In genomic region chr1:232305020-232305419, GRCh38 we compare ENCODE assay signal across 22 cellular contexts.
DNase-seq lines count a peak whose midpoint lies in the region; ATAC-seq and TF ChIP-seq lines count a peak whose summit lies in the region.
"Had no signal": no experiment of that assay in that cellular context is flagged by ENCODE, and none has a peak within 500 bp of the region (broad histone marks: within the 10 kb centered on the region; RNA-seq: fewer than 3 reads in every experiment).

No MANE protein-coding gene starts in this region.

- peak; percentile 93 for DNase-seq in DMS53 (lab: John Stamatoyannopoulos, UW)
- DNase-seq in NCI-H128 (lab: John Stamatoyannopoulos, UW; ENCODE audit: unreplicated experiment): peak; percentile 59
- DNase-seq in NCI-H69 (lab: John Stamatoyannopoulos, UW): peak; percentile 63
- DNase-seq in left lung: peak in 1 of 2 donors; percentile 46
- DNase-seq in SIG-M5 treated with dmso at 0.1 percent for 504 hours (lab: John Stamatoyannopoulos, UW; ENCODE audit: unreplicated experiment): no peak
- no peak for DNase-seq in NCI-H226
- DNase-seq: activated CD4-positive, alpha-beta T cell treated with anti-CD3 and anti-CD28 coated beads, Interleukin-2, amount 10 ng/mL, durations not matched to agents 7 days and 5 days; CD4-positive, CD25-positive, alpha-beta regulatory T cell; gastrocnemius medialis; KBM-7; mesenchymal stem cell; naive thymus-derived CD4-positive, alpha-beta T cell; NCI-H446 treated with DMSO at 0.1 percent for 48 hours; stimulated activated CD4-positive, alpha-beta T cell treated with anti-CD3 and anti-CD28 coated beads, Interleukin-4, amount 100 ng/mL, for 24 hours; stimulated activated naive CD4-positive, alpha-beta T cell treated with Interleukin-2 at 50 U/mL for 16 hours had no signal

- no peak overlapping the region for H3K4me3 ChIP-seq in left lung
- H3K4me3 ChIP-seq: ascending aorta, esophagus muscularis mucosa, gastrocnemius medialis, right atrium auricular region had no signal

- no peak overlapping the region for H3K27ac ChIP-seq in left lung
- H3K27ac ChIP-seq: ascending aorta, esophagus muscularis mucosa, right atrium auricular region had no signal

- H3K9me3 ChIP-seq in left lung: no peaks in the 10 kb centered on the region
- H3K9me3 ChIP-seq: ascending aorta, esophagus muscularis mucosa, gastrocnemius medialis, right atrium auricular region had no signal

- TF ChIP-seq CTCF in left lung (IDR thresholded peaks at IDR 0.05): no peak

- intact Hi-C loops in left lung (cut with DNase I): no loop called here

- no peaks in the 10 kb centered on the region for H3K36me3 ChIP-seq in left lung
- H3K36me3 ChIP-seq: ascending aorta, esophagus muscularis mucosa, gastrocnemius medialis, right atrium auricular region had no signal

- peaks cover 0 to 4% of the 10 kb centered on the region in 2 donors for H3K27me3 ChIP-seq in left lung
- H3K27me3 ChIP-seq: ascending aorta, esophagus muscularis mucosa, gastrocnemius medialis, right atrium auricular region had no signal

- ATAC-seq in left lung: peak; percentile 63
- ATAC-seq in HG02642 (IDR thresholded peaks at IDR 0.05; ENCODE audit: poor library complexity, unreplicated experiment): no peak
- no peak for ATAC-seq in GM18517 (IDR thresholded peaks at IDR 0.05; ENCODE audit: unreplicated experiment)
- ATAC-seq: gastrocnemius medialis; HCT116; naive thymus-derived CD4-positive, alpha-beta T cell; SK-N-SH treated with all-trans-retinoic acid at 6 μM for 48 hours had no signal

- H3K4me1 ChIP-seq in left lung: peaks cover 0 to 4% of the 10 kb centered on the region in 2 donors

Comparison
In these comparisons a context has a peak if more than half of its experiments do, and no peak if none do; other contexts are left out.
1. DNase-seq: peak in DMS53 (single experiment), NCI-H128 (single experiment) and NCI-H69 (single experiment); none in SIG-M5 treated with dmso at 0.1 percent for 504 hours (single experiment) and NCI-H226 (single experiment).